ENCODE assay signal across 1 cellular context in genomic region chr12:57099062-57099714, GRCh38.
TF ChIP-seq lines count a peak whose summit lies in the region.

No MANE protein-coding gene starts in this region.

TF ChIP-seq in GM12891, 5 proteins besides CTCF, POLR2A, EP300 and RAD21:
- TF ChIP-seq PAX5 (IDR thresholded peaks at IDR 0.05; ENCODE audit: insufficient read depth, low read length, severe bottlenecking), result no peak
- TF ChIP-seq POLR2AphosphoS5 (IDR thresholded peaks at IDR 0.05; ENCODE audit: low read depth, low read length), result 0 out of 2 replicates have a peak, but pooled peaks have one; percentile 0
TF ChIP-seq in GM12891: peak in this region for 1.
